Comparison of ENCODE assay signal across 1 cellular context in the genomic region with DNA sequence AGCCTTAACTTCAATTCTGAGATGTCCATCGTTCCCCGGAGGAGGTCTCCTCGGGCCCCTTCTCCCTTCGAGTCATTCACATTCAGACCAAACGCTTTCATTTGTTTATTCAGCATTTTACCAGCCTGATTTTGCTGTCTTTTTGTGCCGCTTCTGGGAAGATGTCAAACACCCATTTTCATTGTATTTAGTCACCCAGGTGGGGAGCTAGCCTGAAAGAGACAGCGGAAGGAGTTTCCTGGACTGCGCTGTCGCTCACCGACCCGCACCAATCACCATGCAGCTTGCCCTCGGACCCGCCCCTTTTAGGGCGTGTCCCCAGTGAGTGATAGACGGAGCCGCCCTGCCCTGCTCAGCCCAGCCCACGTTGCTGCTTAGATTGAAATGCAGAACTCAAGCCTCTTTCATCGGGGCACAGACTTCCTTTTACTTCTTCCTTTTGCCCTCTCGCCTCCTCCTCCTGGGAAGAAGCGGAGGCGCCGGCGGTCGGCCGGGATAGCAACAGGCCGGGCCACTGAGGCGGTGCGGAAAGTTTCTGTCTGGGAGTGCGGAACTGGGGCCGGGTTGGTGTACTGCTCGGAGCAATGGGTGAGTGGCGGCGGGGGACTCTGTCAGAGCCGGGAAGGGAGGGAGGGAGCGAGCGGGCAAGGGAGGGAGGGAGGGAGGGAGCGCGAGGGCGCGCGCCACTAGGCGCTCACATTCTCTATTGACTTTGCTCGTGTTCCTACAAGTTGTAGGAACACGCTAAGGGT.
TF ChIP-seq lines count a peak whose summit lies in the region.

Gene PAX9 (plus strand): TSS at position 355 of the 752 bp plus-strand sequence. CDS start 230 bp downstream, at position 585.

TF ChIP-seq in H1, 55 proteins besides CTCF, POLR2A, EP300 and RAD21 (continued from another document):
- TF ChIP-seq CREB1 (IDR thresholded peaks at IDR 0.05) = peak; percentile 45; the same call in 1 of the 2 replicates
- no peak for TF ChIP-seq RXRA (IDR thresholded peaks at IDR 0.05; ENCODE audit: insufficient read depth, low read depth, low read length)
- TF ChIP-seq BRCA1 (IDR thresholded peaks at IDR 0.05; ENCODE audit: low read depth, low read length) = no peak
- TF ChIP-seq CEBPB (IDR thresholded peaks at IDR 0.05; ENCODE audit: low read depth, low read length) = no peak
- peak; percentile 50 for TF ChIP-seq KDM4A (IDR thresholded peaks at IDR 0.05; ENCODE audit: low read depth, low read length, severe bottlenecking)
- no peak for TF ChIP-seq SIRT6 (IDR thresholded peaks at IDR 0.05; ENCODE audit: low read length)
- TF ChIP-seq EGR1 (IDR thresholded peaks at IDR 0.05; ENCODE audit: borderline replicate concordance, low read depth, low read length) = peak; percentile 84
- TF ChIP-seq HDAC2 (IDR thresholded peaks at IDR 0.05; ENCODE audit: borderline replicate concordance in 1 of 2, low read depth in 2 of 2, low read length in 2 of 2) = no peak
- no peak for TF ChIP-seq CBX5 (IDR thresholded peaks at IDR 0.05; ENCODE audit: low read depth, low read length)
- TF ChIP-seq PHF8 (conservative IDR thresholded peaks at IDR 0.05; ENCODE audit: low read depth, low read length) = no peak
- TF ChIP-seq CHD1 (IDR thresholded peaks at IDR 0.05; ENCODE audit: low read depth, low read length) = no peak
- no peak for TF ChIP-seq NANOG (IDR thresholded peaks at IDR 0.05; ENCODE audit: insufficient read depth, low read depth, low read length, poor library complexity, severe bottlenecking)
- TF ChIP-seq RFX5 (IDR thresholded peaks at IDR 0.05; ENCODE audit: borderline replicate concordance, low read depth, low read length) = no peak
- peak in 1 of 2 experiments; percentile 26; a peak in 1 of 4 replicates for TF ChIP-seq SIN3A (conservative IDR thresholded peaks at IDR 0.05 in 1 of 2, IDR thresholded peaks at IDR 0.05 in 1 of 2; ENCODE audit: low read depth in 1 of 2, low read length in 2 of 2)
- TF ChIP-seq SIX5 (IDR thresholded peaks at IDR 0.05; ENCODE audit: low read depth, low read length) = no peak
- TF ChIP-seq CTBP2 (IDR thresholded peaks at IDR 0.05; ENCODE audit: borderline replicate concordance, insufficient read depth, insufficient read length, low read length) = peak; percentile 98
- TF ChIP-seq BCL11A (IDR thresholded peaks at IDR 0.05; ENCODE audit: low read depth in 2 of 2, low read length in 2 of 2) = no peak
- no peak for TF ChIP-seq USF2 (IDR thresholded peaks at IDR 0.05; ENCODE audit: low read length)
- no peak for TF ChIP-seq SRF (IDR thresholded peaks at IDR 0.05; ENCODE audit: low read depth, low read length)
- peak; percentile 96 for TF ChIP-seq SP4 (IDR thresholded peaks at IDR 0.05; ENCODE audit: low read length)
- TF ChIP-seq KDM1A (IDR thresholded peaks at IDR 0.05; ENCODE audit: borderline replicate concordance, low read length) = no peak
- TF ChIP-seq POU5F1 (IDR thresholded peaks at IDR 0.05; ENCODE audit: low read depth, low read length) = no peak
- TF ChIP-seq RBBP5 (IDR thresholded peaks at IDR 0.05; ENCODE audit: borderline replicate concordance, low read depth, low read length) = no peak; the same call in 1 of the 2 replicates
- TF ChIP-seq, protein P1, sequence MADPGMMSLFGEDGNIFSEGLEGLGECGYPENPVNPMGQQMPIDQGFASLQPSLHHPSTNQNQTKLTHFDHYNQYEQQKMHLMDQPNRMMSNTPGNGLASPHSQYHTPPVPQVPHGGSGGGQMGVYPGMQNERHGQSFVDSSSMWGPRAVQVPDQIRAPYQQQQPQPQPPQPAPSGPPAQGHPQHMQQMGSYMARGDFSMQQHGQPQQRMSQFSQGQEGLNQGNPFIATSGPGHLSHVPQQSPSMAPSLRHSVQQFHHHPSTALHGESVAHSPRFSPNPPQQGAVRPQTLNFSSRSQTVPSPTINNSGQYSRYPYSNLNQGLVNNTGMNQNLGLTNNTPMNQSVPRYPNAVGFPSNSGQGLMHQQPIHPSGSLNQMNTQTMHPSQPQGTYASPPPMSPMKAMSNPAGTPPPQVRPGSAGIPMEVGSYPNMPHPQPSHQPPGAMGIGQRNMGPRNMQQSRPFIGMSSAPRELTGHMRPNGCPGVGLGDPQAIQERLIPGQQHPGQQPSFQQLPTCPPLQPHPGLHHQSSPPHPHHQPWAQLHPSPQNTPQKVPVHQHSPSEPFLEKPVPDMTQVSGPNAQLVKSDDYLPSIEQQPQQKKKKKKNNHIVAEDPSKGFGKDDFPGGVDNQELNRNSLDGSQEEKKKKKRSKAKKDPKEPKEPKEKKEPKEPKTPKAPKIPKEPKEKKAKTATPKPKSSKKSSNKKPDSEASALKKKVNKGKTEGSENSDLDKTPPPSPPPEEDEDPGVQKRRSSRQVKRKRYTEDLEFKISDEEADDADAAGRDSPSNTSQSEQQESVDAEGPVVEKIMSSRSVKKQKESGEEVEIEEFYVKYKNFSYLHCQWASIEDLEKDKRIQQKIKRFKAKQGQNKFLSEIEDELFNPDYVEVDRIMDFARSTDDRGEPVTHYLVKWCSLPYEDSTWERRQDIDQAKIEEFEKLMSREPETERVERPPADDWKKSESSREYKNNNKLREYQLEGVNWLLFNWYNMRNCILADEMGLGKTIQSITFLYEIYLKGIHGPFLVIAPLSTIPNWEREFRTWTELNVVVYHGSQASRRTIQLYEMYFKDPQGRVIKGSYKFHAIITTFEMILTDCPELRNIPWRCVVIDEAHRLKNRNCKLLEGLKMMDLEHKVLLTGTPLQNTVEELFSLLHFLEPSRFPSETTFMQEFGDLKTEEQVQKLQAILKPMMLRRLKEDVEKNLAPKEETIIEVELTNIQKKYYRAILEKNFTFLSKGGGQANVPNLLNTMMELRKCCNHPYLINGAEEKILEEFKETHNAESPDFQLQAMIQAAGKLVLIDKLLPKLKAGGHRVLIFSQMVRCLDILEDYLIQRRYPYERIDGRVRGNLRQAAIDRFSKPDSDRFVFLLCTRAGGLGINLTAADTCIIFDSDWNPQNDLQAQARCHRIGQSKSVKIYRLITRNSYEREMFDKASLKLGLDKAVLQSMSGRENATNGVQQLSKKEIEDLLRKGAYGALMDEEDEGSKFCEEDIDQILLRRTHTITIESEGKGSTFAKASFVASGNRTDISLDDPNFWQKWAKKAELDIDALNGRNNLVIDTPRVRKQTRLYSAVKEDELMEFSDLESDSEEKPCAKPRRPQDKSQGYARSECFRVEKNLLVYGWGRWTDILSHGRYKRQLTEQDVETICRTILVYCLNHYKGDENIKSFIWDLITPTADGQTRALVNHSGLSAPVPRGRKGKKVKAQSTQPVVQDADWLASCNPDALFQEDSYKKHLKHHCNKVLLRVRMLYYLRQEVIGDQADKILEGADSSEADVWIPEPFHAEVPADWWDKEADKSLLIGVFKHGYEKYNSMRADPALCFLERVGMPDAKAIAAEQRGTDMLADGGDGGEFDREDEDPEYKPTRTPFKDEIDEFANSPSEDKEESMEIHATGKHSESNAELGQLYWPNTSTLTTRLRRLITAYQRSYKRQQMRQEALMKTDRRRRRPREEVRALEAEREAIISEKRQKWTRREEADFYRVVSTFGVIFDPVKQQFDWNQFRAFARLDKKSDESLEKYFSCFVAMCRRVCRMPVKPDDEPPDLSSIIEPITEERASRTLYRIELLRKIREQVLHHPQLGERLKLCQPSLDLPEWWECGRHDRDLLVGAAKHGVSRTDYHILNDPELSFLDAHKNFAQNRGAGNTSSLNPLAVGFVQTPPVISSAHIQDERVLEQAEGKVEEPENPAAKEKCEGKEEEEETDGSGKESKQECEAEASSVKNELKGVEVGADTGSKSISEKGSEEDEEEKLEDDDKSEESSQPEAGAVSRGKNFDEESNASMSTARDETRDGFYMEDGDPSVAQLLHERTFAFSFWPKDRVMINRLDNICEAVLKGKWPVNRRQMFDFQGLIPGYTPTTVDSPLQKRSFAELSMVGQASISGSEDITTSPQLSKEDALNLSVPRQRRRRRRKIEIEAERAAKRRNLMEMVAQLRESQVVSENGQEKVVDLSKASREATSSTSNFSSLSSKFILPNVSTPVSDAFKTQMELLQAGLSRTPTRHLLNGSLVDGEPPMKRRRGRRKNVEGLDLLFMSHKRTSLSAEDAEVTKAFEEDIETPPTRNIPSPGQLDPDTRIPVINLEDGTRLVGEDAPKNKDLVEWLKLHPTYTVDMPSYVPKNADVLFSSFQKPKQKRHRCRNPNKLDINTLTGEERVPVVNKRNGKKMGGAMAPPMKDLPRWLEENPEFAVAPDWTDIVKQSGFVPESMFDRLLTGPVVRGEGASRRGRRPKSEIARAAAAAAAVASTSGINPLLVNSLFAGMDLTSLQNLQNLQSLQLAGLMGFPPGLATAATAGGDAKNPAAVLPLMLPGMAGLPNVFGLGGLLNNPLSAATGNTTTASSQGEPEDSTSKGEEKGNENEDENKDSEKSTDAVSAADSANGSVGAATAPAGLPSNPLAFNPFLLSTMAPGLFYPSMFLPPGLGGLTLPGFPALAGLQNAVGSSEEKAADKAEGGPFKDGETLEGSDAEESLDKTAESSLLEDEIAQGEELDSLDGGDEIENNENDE (IDR thresholded peaks at IDR 0.05; ENCODE audit: insufficient replicate concordance, low read length) = peak; percentile 29
- TF ChIP-seq ZNF274 (IDR thresholded peaks at IDR 0.05; ENCODE audit: borderline replicate concordance, extremely low read depth, low read length) = no peak
- no peak for TF ChIP-seq TBP (IDR thresholded peaks at IDR 0.05; ENCODE audit: low read depth, low read length)
- TF ChIP-seq NRF1 (IDR thresholded peaks at IDR 0.05; ENCODE audit: low read depth, low read length) = no peak
- TF ChIP-seq ASH2L (IDR thresholded peaks at IDR 0.05; ENCODE audit: low read length) = peak; percentile 84
- peak; percentile 67; the same call in 1 of the 2 replicates for TF ChIP-seq YY1 (IDR thresholded peaks at IDR 0.05; ENCODE audit: low read depth, low read length)
- no peak for TF ChIP-seq E2F6 (IDR thresholded peaks at IDR 0.05)
- TF ChIP-seq SP2 (IDR thresholded peaks at IDR 0.05; ENCODE audit: low read length) = no peak; the same call in 1 of the 2 replicates
- TF ChIP-seq JUND (IDR thresholded peaks at IDR 0.05; ENCODE audit: low read length) = no peak
- no peak for TF ChIP-seq RNF2 (IDR thresholded peaks at IDR 0.05; ENCODE audit: borderline replicate concordance, low read depth, low read length, missing control alignments, poor library complexity, severe bottlenecking)
- no peak for TF ChIP-seq GABPA (IDR thresholded peaks at IDR 0.05; ENCODE audit: borderline replicate concordance, insufficient read depth, low read length)
- TF ChIP-seq CHD2 (IDR thresholded peaks at IDR 0.05; ENCODE audit: low read length) = 0 out of 2 replicates have a peak, but pooled peaks have one; percentile 36
- TF ChIP-seq SP1 (IDR thresholded peaks at IDR 0.05; ENCODE audit: low read depth, low read length) = peak; percentile 90
- no peak for TF ChIP-seq JUN (IDR thresholded peaks at IDR 0.05; ENCODE audit: low read depth, low read length)
- TF ChIP-seq TAF7 (optimal IDR thresholded peaks at IDR 0.05; ENCODE audit: borderline replicate concordance, low read depth, low read length) = no peak
- TF ChIP-seq KDM5A (IDR thresholded peaks at IDR 0.05; ENCODE audit: low read length) = no peak
- TF ChIP-seq SAP30 (IDR thresholded peaks at IDR 0.05; ENCODE audit: insufficient read depth, insufficient replicate concordance, low read length) = peak; percentile 18
- TF ChIP-seq POLR2AphosphoS5 (IDR thresholded peaks at IDR 0.05; ENCODE audit: low read depth, low read length) = no peak
- TF ChIP-seq, protein P2, sequence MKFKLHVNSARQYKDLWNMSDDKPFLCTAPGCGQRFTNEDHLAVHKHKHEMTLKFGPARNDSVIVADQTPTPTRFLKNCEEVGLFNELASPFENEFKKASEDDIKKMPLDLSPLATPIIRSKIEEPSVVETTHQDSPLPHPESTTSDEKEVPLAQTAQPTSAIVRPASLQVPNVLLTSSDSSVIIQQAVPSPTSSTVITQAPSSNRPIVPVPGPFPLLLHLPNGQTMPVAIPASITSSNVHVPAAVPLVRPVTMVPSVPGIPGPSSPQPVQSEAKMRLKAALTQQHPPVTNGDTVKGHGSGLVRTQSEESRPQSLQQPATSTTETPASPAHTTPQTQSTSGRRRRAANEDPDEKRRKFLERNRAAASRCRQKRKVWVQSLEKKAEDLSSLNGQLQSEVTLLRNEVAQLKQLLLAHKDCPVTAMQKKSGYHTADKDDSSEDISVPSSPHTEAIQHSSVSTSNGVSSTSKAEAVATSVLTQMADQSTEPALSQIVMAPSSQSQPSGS (IDR thresholded peaks at IDR 0.05; ENCODE audit: low read length) = no peak
- no peak for TF ChIP-seq GTF2F1 (IDR thresholded peaks at IDR 0.05; ENCODE audit: borderline replicate concordance, low read depth, low read length)
- TF ChIP-seq HDAC6 (IDR thresholded peaks at IDR 0.05; ENCODE audit: low read depth, low read length) = no peak
- TF ChIP-seq ATF3 (IDR thresholded peaks at IDR 0.05; ENCODE audit: insufficient read depth, low read depth, low read length) = no peak
- no peak for TF ChIP-seq TCF12 (IDR thresholded peaks at IDR 0.05; ENCODE audit: low read depth, low read length)
- no peak for TF ChIP-seq EZH2 (IDR thresholded peaks at IDR 0.05; ENCODE audit: low read depth, low read length, severe bottlenecking)
- TF ChIP-seq TEAD4 (IDR thresholded peaks at IDR 0.05; ENCODE audit: low read depth, low read length) = no peak
